9 cellular contexts compared by ENCODE assay signal in the genomic region with DNA sequence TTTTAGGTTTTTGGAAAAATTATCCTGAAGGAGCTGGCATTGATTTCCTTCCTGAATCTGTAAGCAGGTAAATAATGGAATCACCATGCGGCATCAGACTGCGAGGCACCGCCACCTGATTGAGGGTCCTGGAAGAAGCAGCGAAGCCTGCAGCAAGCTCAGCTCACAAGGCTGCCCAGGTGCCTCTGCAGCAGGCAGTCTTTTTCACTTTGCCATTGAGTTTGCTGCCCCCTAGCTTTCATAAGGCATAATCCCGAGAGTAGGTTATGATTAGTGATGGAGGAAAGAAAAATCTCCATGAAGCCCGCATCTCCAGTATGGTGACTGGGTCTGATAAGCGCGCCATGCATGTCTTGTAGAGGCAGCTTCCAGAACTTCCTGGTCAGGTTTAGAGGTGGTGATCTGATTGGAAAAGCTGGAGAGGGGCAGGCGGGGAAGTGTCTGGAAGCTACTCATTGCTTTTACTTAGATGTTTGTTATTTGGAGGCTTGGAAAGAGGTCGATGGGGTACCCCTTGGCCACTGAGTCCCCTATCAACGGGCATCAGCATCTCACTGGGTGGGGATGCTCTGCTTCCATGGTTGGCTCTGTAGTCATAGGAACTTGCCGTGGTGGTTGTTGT. TPM values are rescaled to one million over a fixed set of nuclear protein-coding genes. Genes with fewer than 3 reads are reported as not detected.
DNase-seq lines count a peak whose midpoint lies in the region; ATAC-seq and TF ChIP-seq lines count a peak whose summit lies in the region.
"Had no signal": no experiment of that assay in that cellular context is flagged by ENCODE, and none has a peak within 500 bp of the region (broad histone marks: within the 10 kb centered on the region; RNA-seq: fewer than 3 reads in every experiment).

No MANE protein-coding gene starts in this region.

- H3K4me1 ChIP-seq in CD4-positive, CD25-positive, alpha-beta regulatory T cell (ENCODE audit: control insufficient read depth, insufficient read depth, low read length, poor library complexity, severe bottlenecking), result no peaks in the 10 kb centered on the region
- peaks cover 0 to 3% of the 10 kb centered on the region in 2 donors for H3K4me1 ChIP-seq in lung (ENCODE audit: control insufficient read depth in 2 of 2, insufficient read depth in 2 of 2, low read length in 2 of 2)
- no peaks in the 10 kb centered on the region for H3K4me1 ChIP-seq in tibial nerve

- no peaks in the 10 kb centered on the region for H3K9me2 ChIP-seq in SU-DHL-6 (replicated peaks; ENCODE audit: insufficient read depth, low read length)

- no peaks in the 10 kb centered on the region for H3K9me3 ChIP-seq in CD4-positive, CD25-positive, alpha-beta regulatory T cell (ENCODE audit: control insufficient read depth in 2 of 2, low read length in 2 of 2)
- H3K9me3 ChIP-seq in SU-DHL-6 (ENCODE audit: insufficient read depth, low read length), result no peaks in the 10 kb centered on the region
- no peaks in the 10 kb centered on the region for H3K9me3 ChIP-seq in lung (ENCODE audit: control insufficient read depth in 2 of 2, insufficient read depth in 1 of 2, low read length in 1 of 2)
- H3K9me3 ChIP-seq in tibial nerve, result no peaks in the 10 kb centered on the region

- H3K9me3 Mint-ChIP-seq in CD4-positive, CD25-positive, alpha-beta regulatory T cell, result no peaks in the 10 kb centered on the region

- H3K4me3 ChIP-seq in CD4-positive, CD25-positive, alpha-beta regulatory T cell (ENCODE audit: low read depth, low read length), result no peak overlapping the region
- no peak overlapping the region for H3K4me3 ChIP-seq in SU-DHL-6 (ENCODE audit: insufficient read depth, low read length, poor library complexity, severe bottlenecking)
- no peak overlapping the region for H3K4me3 ChIP-seq in lung
- H3K4me3 ChIP-seq in tibial nerve, result no peak overlapping the region
- H3K4me3 ChIP-seq: SK-N-MC had no signal

- TF ChIP-seq CTCF in SU-DHL-6 (IDR thresholded peaks at IDR 0.05; ENCODE audit: insufficient read depth, low read length, poor library complexity, severe bottlenecking), result peak; percentile 66
- TF ChIP-seq CTCF in lung (IDR thresholded peaks at IDR 0.05; ENCODE audit: control extremely low read depth, extremely low read depth), result peak; percentile 66
- peak; percentile 60 to 74 (median 68) for TF ChIP-seq CTCF in tibial nerve (IDR thresholded peaks at IDR 0.05)

- no peaks in the 10 kb centered on the region for H3K4me1 Mint-ChIP-seq in CD4-positive, CD25-positive, alpha-beta regulatory T cell

- H3K27ac Mint-ChIP-seq in CD4-positive, CD25-positive, alpha-beta regulatory T cell, result no peak overlapping the region

- no peak overlapping the region for H3K4me3 Mint-ChIP-seq in CD4-positive, CD25-positive, alpha-beta regulatory T cell

- H3K36me3 ChIP-seq in CD4-positive, CD25-positive, alpha-beta regulatory T cell (ENCODE audit: control insufficient read depth, insufficient read depth, low read length), result no peaks in the 10 kb centered on the region
- no peaks in the 10 kb centered on the region for H3K36me3 ChIP-seq in SU-DHL-6 (ENCODE audit: low read length)
- no peaks in the 10 kb centered on the region for H3K36me3 ChIP-seq in lung (ENCODE audit: control insufficient read depth in 2 of 2, insufficient read depth in 2 of 2, low read length in 2 of 2)
- H3K36me3 ChIP-seq in tibial nerve, result no peaks in the 10 kb centered on the region

- peaks cover 24% of the 10 kb centered on the region for H3K27me3 Mint-ChIP-seq in CD4-positive, CD25-positive, alpha-beta regulatory T cell

- DNase-seq in CD4-positive, CD25-positive, alpha-beta regulatory T cell, result peak in 2 of 3 donors; percentile 12 to 37
- peak; percentile 17 for DNase-seq in NCI-H1048 (lab: John Stamatoyannopoulos, UW)
- DNase-seq in dermis blood vessel endothelial cell, result peak; percentile 77
- DNase-seq in lung (ENCODE audit: low spot score), result peak; percentile 61
- peak in 1 of 2 donors; percentile 49 for DNase-seq in tibial nerve (ENCODE audit: low spot score in 2 of 2)

- no peaks in the 10 kb centered on the region for H3K79me2 ChIP-seq in SU-DHL-6 (ENCODE audit: insufficient read depth, low read length)

- WGBS in lung, 2 donors, result 50 to 52% methylated on average over 12 of the region's 12 CpGs
- 57 to 71% methylated on average over 12 of the region's 12 CpGs for WGBS in tibial nerve, 2 donors

- H3F3A ChIP-seq in SU-DHL-6 (ENCODE audit: insufficient read depth), result no peaks in the 10 kb centered on the region

- no peaks in the 10 kb centered on the region for H4K20me1 ChIP-seq in SU-DHL-6 (ENCODE audit: low read depth, low read length)

- no peaks in the 10 kb centered on the region for H3K36me3 Mint-ChIP-seq in CD4-positive, CD25-positive, alpha-beta regulatory T cell

- H3K27ac ChIP-seq in CD4-positive, CD25-positive, alpha-beta regulatory T cell (ENCODE audit: insufficient read depth, low read length, poor library complexity, severe bottlenecking), result no peak overlapping the region
- no peak overlapping the region for H3K27ac ChIP-seq in SU-DHL-6 (ENCODE audit: low read depth, low read length)
- no peak overlapping the region for H3K27ac ChIP-seq in lung (ENCODE audit: low read depth in 1 of 2, low read length in 1 of 2)
- H3K27ac ChIP-seq in tibial nerve, result no peak overlapping the region
- H3K27ac ChIP-seq: SK-N-MC had no signal

- TF ChIP-seq EP300 in tibial nerve (IDR thresholded peaks at IDR 0.05), result no peak

- H3K9ac ChIP-seq in SU-DHL-6 (ENCODE audit: low read length), result no peak overlapping the region

- H3K27me3 ChIP-seq in CD4-positive, CD25-positive, alpha-beta regulatory T cell (ENCODE audit: control insufficient read depth, insufficient read depth, low read length), result peaks cover 2% of the 10 kb centered on the region
- no peaks in the 10 kb centered on the region for H3K27me3 ChIP-seq in SU-DHL-6 (ENCODE audit: low read length)
- no peaks in the 10 kb centered on the region for H3K27me3 ChIP-seq in lung (ENCODE audit: control insufficient read depth, insufficient read depth)
- no peaks in the 10 kb centered on the region for H3K27me3 ChIP-seq in tibial nerve

- no peak overlapping the region for H2AFZ ChIP-seq in SU-DHL-6 (ENCODE audit: low read depth, low read length, severe bottlenecking)

- ATAC-seq in CD4-positive, CD25-positive, alpha-beta regulatory T cell (ENCODE audit: low read depth in 2 of 2), result no peak
- ATAC-seq in GM18520 (IDR thresholded peaks at IDR 0.05; ENCODE audit: unreplicated experiment), result peak; percentile 50
- ATAC-seq in lung (ENCODE audit: insufficient read depth, low FRiP score), result peak; percentile 75
- ATAC-seq in GM19452 (IDR thresholded peaks at IDR 0.05; ENCODE audit: unreplicated experiment), result no peak

- TF ChIP-seq POLR2A in tibial nerve (IDR thresholded peaks at IDR 0.05), result no peak

- no peak overlapping the region for H3K4me2 ChIP-seq in SU-DHL-6 (ENCODE audit: low read depth, low read length, poor library complexity, severe bottlenecking)

RNA-seq across cellular contexts. Expression of gene IYD, which starts 26.7 kb away (rescaled TPM):
- total RNA-seq in CD4-positive, CD25-positive, alpha-beta regulatory T cell, result not detected
- polyA plus RNA-seq in CD4-positive, CD25-positive, alpha-beta regulatory T cell, result not detected
- total RNA-seq in dermis blood vessel endothelial cell (under 0.01 TPM in 1 of 2 replicates, not detected in the other), lung (1 to 10 TPM in 1 of 2 donors, under 1 TPM in 1; 0.77 to 1.9 TPM), tibial nerve (under 1 TPM in 1 of 4 donors, not detected in 3; under 0.01 TPM)
- under 1 TPM; 0.26 to 0.77 TPM for polyA plus RNA-seq in lung

Comparison
In these comparisons a context has a peak if more than half of its experiments do, and no peak if none do; other contexts are left out.
1. ATAC-seq: peak in GM18520 (single experiment) and lung (single experiment); none in CD4-positive, CD25-positive, alpha-beta regulatory T cell (0 of 2) and GM19452 (single experiment).
2. Peak in every context shown above with its lines, with median percentiles within 50 percentile points of each other: CTCF ChIP-seq.